15 cellular contexts compared by ENCODE assay signal in the genomic region with DNA sequence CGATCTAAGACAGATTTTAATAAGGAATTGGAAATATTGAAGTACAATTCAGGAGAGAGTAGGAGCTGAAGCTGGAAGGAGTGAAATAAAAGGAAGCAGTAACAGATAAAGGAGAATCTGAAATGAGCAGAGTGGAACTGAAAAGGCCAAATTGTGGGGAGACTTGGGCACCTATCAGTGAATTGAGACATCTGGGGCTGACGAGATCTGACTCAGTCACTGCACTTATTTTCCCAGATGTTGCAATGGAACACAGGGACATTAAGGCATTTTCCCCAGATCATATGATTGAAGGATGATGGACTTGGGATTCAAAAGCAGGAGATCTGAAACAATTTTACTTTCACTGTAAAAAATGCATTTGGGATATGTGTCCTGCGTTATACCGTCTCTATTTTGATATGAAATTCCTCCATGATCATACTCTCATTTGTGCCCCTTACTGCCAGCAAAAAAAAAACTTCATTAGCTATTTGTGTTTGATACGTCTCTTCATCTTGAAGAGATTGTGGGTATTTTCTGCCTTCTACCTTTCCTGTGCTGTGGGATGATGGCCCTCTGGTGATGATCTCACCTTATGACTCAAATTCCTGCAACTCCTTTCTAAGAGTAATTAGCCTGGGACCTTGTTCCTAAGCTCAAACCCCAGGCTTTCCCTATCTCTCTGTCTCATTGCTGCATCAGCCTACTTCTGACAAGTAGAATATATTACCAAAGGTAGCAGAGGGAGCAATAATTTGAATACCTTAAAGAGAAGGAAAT.
A peak's percentile ranks its signal among the peaks of the same experiment; 100 is the strongest.
DNase-seq lines count a peak whose midpoint lies in the region; ATAC-seq, FAIRE-seq and TF ChIP-seq lines count a peak whose summit lies in the region.
"Had no signal": no experiment of that assay in that cellular context is flagged by ENCODE, and none has a peak within 500 bp of the region (broad histone marks: within the 10 kb centered on the region; RNA-seq: fewer than 3 reads in every experiment).

No MANE protein-coding gene starts in this region.

- in situ Hi-C loops in IMR-90 (cut with MboI; ENCODE audit: low sequenced_read_pairs): no loop called here

- TF ChIP-seq RAD21 in IMR-90 (IDR thresholded peaks at IDR 0.05; ENCODE audit: low read length): no peak

- no peak overlapping the region for H2AFZ ChIP-seq in IMR-90 (replicated peaks; ENCODE audit: low read length, poor library complexity)
- no peak overlapping the region for H2AFZ ChIP-seq in astrocyte (ENCODE audit: low read depth, low read length)
- H2AFZ ChIP-seq in hepatocyte: peak overlapping the region; percentile 32

- no peak overlapping the region for H3K23ac ChIP-seq in IMR-90 (ENCODE audit: low read depth, low read length)

- DNase-seq in A172 (ENCODE audit: low spot score): peak; percentile 54
- DNase-seq in IMR-90: peak; percentile 49
- DNase-seq in astrocyte (ENCODE audit: low read depth): peak; percentile 70
- DNase-seq in hepatocyte (ENCODE audit: low spot score): peak; percentile 34
- no peak for DNase-seq in NCI-H2171 (lab: John Stamatoyannopoulos, UW)
- no peak for DNase-seq in NCI-H2196 treated with DMSO at 0.1 percent for 48 hours (lab: John Stamatoyannopoulos, UW; ENCODE audit: unreplicated experiment)
- DNase-seq: activated CD4-positive, alpha-beta T cell treated with anti-CD3 and anti-CD28 coated beads, Interleukin-2, amount 50 U/mL, for 4 hours; activated naive CD4-positive, alpha-beta T cell; heart right ventricle; NCI-H526 treated with DMSO at 0.1 percent for 48 hours; retina had no signal

- H3K79me2 ChIP-seq in astrocyte (ENCODE audit: insufficient read depth, low read length) (no peaks in the 10 kb centered on the region), hepatocyte (no peaks in the 10 kb centered on the region)

- H3K79me1 ChIP-seq in IMR-90 (ENCODE audit: low read depth in 1 of 2, low read length in 2 of 2): no peaks in the 10 kb centered on the region

- no peaks in the 10 kb centered on the region; the same call in 1 of the 2 replicates for H3K4me1 ChIP-seq in IMR-90 (ENCODE audit: control insufficient read depth, insufficient read depth, low read length)
- H3K4me1 ChIP-seq in astrocyte (ENCODE audit: insufficient read depth, low read length): peaks cover 11% of the 10 kb centered on the region
- H3K4me1 ChIP-seq in hepatocyte (ENCODE audit: insufficient read depth): peaks cover 8% of the 10 kb centered on the region
- H3K4me1 ChIP-seq: heart right ventricle had no signal

- no peak overlapping the region for H2BK15ac ChIP-seq in IMR-90 (ENCODE audit: low read depth, low read length)

- BruUV-seq in IMR-90 (replicated peaks; lab: Mats Ljungman, UMichigan): no TSS peak

- no peaks in the 10 kb centered on the region for H3K9me3 Mint-ChIP-seq in astrocyte (ENCODE audit: unreplicated experiment)

- H4K91ac ChIP-seq in IMR-90 (ENCODE audit: insufficient read depth, low read depth, low read length): no peak overlapping the region

- H4K20me1 ChIP-seq in IMR-90 (ENCODE audit: insufficient read depth, low read length) (no peaks in the 10 kb centered on the region), astrocyte (ENCODE audit: insufficient read depth, low read length) (no peaks in the 10 kb centered on the region), hepatocyte (ENCODE audit: insufficient read depth, poor library complexity, severe bottlenecking) (no peaks in the 10 kb centered on the region)

- H3K27ac ChIP-seq in IMR-90 (ENCODE audit: insufficient read depth, low read length): no peak overlapping the region
- no peak overlapping the region for H3K27ac ChIP-seq in astrocyte (ENCODE audit: low read depth, low read length)
- peak overlapping the region; percentile 49 for H3K27ac ChIP-seq in hepatocyte
- H3K27ac ChIP-seq: coronary artery, heart right ventricle, SK-N-MC had no signal

- H3K9me3 ChIP-seq in IMR-90 (ENCODE audit: control insufficient read depth, insufficient read depth, low read length): no peaks in the 10 kb centered on the region
- H3K9me3 ChIP-seq in astrocyte (ENCODE audit: insufficient read depth, low read depth, low read length): no peaks in the 10 kb centered on the region
- H3K9me3 ChIP-seq in hepatocyte (ENCODE audit: low read depth): no peaks in the 10 kb centered on the region

- no peak overlapping the region for H3K4ac ChIP-seq in IMR-90 (ENCODE audit: low read depth, low read length)

- H3K9me2 ChIP-seq in hepatocyte (replicated peaks; ENCODE audit: insufficient read depth): no peaks in the 10 kb centered on the region

- WGBS in IMR-90 (ENCODE audit: extremely low coverage in 2 of 2, insufficient read length in 1 of 2), 2 experiments: 100% methylated on average over 1 of the region's 5 CpGs; no CpG with 5 or more reads in 1 of the 2 experiments
- 87% methylated on average over 5 of the region's 5 CpGs for WGBS in hepatocyte (ENCODE audit: low lambda C conversion rate, missing lambda C conversion rate)

- H3K56ac ChIP-seq in IMR-90 (ENCODE audit: extremely low read depth, insufficient read depth, low read length): no peak overlapping the region

- POLR2A ChIA-PET in IMR-90 (lab: Charles Lee; ENCODE audit: unreplicated experiment): no interaction called here

- H3K4me1 Mint-ChIP-seq in astrocyte (ENCODE audit: low read depth, unreplicated experiment): peaks cover 16% of the 10 kb centered on the region

- ATAC-seq in IMR-90 (ENCODE audit: low read depth): no peak
- ATAC-seq in GM21390 (IDR thresholded peaks at IDR 0.05; ENCODE audit: unreplicated experiment): no peak
- ATAC-seq in GM21447 (IDR thresholded peaks at IDR 0.05; ENCODE audit: unreplicated experiment): no peak
- ATAC-seq: heart right ventricle had no signal

- H3K36me3 Mint-ChIP-seq in astrocyte (ENCODE audit: low read depth, unreplicated experiment): no peaks in the 10 kb centered on the region

- H2AK9ac ChIP-seq in IMR-90 (replicated peaks; ENCODE audit: low read depth, low read length, poor library complexity): no peak overlapping the region

- intact Hi-C loops in IMR-90 (cut with micrococcal nuclease): loop anchor here (5.0 kb wide), 1 partner anchor 86 kb away; no protein-coding TSS in a partner anchor

- no peak overlapping the region for H2BK5ac ChIP-seq in IMR-90 (ENCODE audit: low read depth, low read length, poor library complexity, severe bottlenecking)

- no peak overlapping the region for H3K18ac ChIP-seq in IMR-90 (ENCODE audit: low read depth, low read length)

- no peak overlapping the region for H2BK20ac ChIP-seq in IMR-90 (ENCODE audit: low read depth, low read length)

- TF ChIP-seq CTCF in IMR-90 (conservative IDR thresholded peaks at IDR 0.05; ENCODE audit: low read depth, low read length): no peak
- TF ChIP-seq CTCF in astrocyte (IDR thresholded peaks at IDR 0.05; ENCODE audit: insufficient read depth, low read depth, low read length): no peak
- TF ChIP-seq CTCF in hepatocyte (IDR thresholded peaks at IDR 0.05; ENCODE audit: poor library complexity): no peak

- H3K4me3 Mint-ChIP-seq in astrocyte (ENCODE audit: unreplicated experiment): no peak overlapping the region

- TF ChIP-seq POLR2A in IMR-90 (IDR thresholded peaks at IDR 0.05; ENCODE audit: low read depth, low read length): no peak

- H3K36me3 ChIP-seq in IMR-90 (ENCODE audit: control insufficient read depth, insufficient read depth, low read length): no peaks in the 10 kb centered on the region
- no peaks in the 10 kb centered on the region for H3K36me3 ChIP-seq in astrocyte (ENCODE audit: insufficient read depth, low read length)
- H3K36me3 ChIP-seq in hepatocyte (replicated peaks; ENCODE audit: insufficient read depth, low read depth): no peaks in the 10 kb centered on the region
- H3K36me3 ChIP-seq: heart right ventricle had no signal

- peak; percentile 17 for FAIRE-seq in astrocyte (lab: Jason Lieb, UNC)

- CTCF ChIA-PET in IMR-90 (lab: Yijun Ruan, JAX): interaction anchor here (1.4 kb wide), 1 partner anchor 14 kb away, joined by 5 read pairs; no protein-coding TSS in a partner anchor

- H3K9me1 ChIP-seq in IMR-90 (ENCODE audit: insufficient read depth, low read length): no peaks in the 10 kb centered on the region

- no peaks in the 10 kb centered on the region for H3K27me3 Mint-ChIP-seq in astrocyte (ENCODE audit: low read depth, unreplicated experiment)

- H3K4me2 ChIP-seq in IMR-90 (ENCODE audit: low read depth, low read length) (no peak overlapping the region), astrocyte (ENCODE audit: low read length) (peak overlapping the region; percentile 12), hepatocyte (no peak overlapping the region)

- dilution Hi-C loops in IMR-90 (cut with HindIII; ENCODE audit: low sequenced_read_pairs, unreplicated experiment): no loop called here

- H4K8ac ChIP-seq in IMR-90 (ENCODE audit: low read depth in 2 of 2, low read length in 2 of 2): no peak overlapping the region

- no peak overlapping the region for H2AK5ac ChIP-seq in IMR-90 (ENCODE audit: low read depth, low read length)

- H3K14ac ChIP-seq in IMR-90 (replicated peaks; ENCODE audit: low read depth, low read length): no peak overlapping the region

- H3K27me3 ChIP-seq in IMR-90 (ENCODE audit: control insufficient read depth, insufficient read depth, low read length) (no peaks in the 10 kb centered on the region), astrocyte (ENCODE audit: insufficient read depth, low read length) (no peaks in the 10 kb centered on the region), hepatocyte (no peaks in the 10 kb centered on the region)
- H3K27me3 ChIP-seq: heart right ventricle had no signal

- no peak overlapping the region for H4K5ac ChIP-seq in IMR-90 (ENCODE audit: low read depth, low read length)

- H3K4me3 ChIP-seq in IMR-90 (ENCODE audit: insufficient read depth, low read depth, low read length) (no peak overlapping the region), astrocyte (ENCODE audit: insufficient read depth, low read depth, low read length) (no peak overlapping the region), hepatocyte (no peak overlapping the region)
- H3K4me3 ChIP-seq: coronary artery, heart right ventricle, SK-N-MC had no signal

- H3K27ac Mint-ChIP-seq in astrocyte (ENCODE audit: unreplicated experiment): no peak overlapping the region

- H3K9ac ChIP-seq in IMR-90 (ENCODE audit: low read depth, low read length) (no peak overlapping the region), astrocyte (ENCODE audit: low read length) (no peak overlapping the region)

- H2BK120ac ChIP-seq in IMR-90 (ENCODE audit: low read depth, low read length): no peak overlapping the region

TF ChIP-seq in IMR-90, 13 proteins besides CTCF, POLR2A, EP300 and RAD21:
- TF ChIP-seq CEBPB (IDR thresholded peaks at IDR 0.05; ENCODE audit: low read depth, low read length): peak; percentile 59
- TF ChIP-seq, protein P1, sequence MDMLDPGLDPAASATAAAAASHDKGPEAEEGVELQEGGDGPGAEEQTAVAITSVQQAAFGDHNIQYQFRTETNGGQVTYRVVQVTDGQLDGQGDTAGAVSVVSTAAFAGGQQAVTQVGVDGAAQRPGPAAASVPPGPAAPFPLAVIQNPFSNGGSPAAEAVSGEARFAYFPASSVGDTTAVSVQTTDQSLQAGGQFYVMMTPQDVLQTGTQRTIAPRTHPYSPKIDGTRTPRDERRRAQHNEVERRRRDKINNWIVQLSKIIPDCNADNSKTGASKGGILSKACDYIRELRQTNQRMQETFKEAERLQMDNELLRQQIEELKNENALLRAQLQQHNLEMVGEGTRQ (IDR thresholded peaks at IDR 0.05; ENCODE audit: low read depth, low read length): no peak

Comparison
In these comparisons a context has a peak if more than half of its experiments do, and no peak if none do; other contexts are left out.
1. DNase-seq: peak in A172 (single experiment), IMR-90 (single experiment), astrocyte (single experiment) and hepatocyte (single experiment); none in NCI-H2171 (single experiment) and NCI-H2196 treated with DMSO at 0.1 percent for 48 hours (single experiment).